Comparison of ENCODE assay signal across 10 cellular contexts in the genomic region with DNA sequence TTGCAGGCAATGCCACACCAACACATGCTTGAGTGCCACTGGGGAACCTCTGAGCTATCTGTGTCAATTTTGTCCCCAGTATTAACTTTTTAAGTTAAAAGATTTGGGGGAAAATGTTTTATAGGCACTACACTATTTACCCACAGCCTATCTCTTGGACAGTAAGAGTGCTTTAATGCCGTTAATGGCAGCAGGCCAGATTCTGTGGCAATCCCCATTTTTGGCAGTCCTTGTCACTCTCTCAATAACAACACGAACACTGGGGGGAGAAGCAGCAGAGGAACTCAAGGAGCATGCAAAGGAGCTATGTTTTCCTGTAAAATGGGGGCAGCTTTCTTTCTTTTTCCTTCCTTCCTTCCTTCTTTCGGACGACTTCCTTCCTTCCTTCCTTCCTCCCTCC.
DNase-seq lines count a peak whose midpoint lies in the region; ATAC-seq and TF ChIP-seq lines count a peak whose summit lies in the region.
"Had no signal": no experiment of that assay in that cellular context is flagged by ENCODE, and none has a peak within 500 bp of the region (broad histone marks: within the 10 kb centered on the region; RNA-seq: fewer than 3 reads in every experiment).

No MANE protein-coding gene starts in this region.

- no peaks in the 10 kb centered on the region for H4K20me1 ChIP-seq in SK-N-SH (ENCODE audit: insufficient read depth)

- ATAC-seq in heart left ventricle: peak; percentile 54 to 83 (median 74)
- ATAC-seq: Panc1 had no signal

- no peak for TF ChIP-seq RAD21 in SK-N-SH (IDR thresholded peaks at IDR 0.05; ENCODE audit: low read length)

- H3K9me2 ChIP-seq in SK-N-SH: no peaks in the 10 kb centered on the region

- H3K4me3 ChIP-seq in SK-N-SH (ENCODE audit: low read depth in 2 of 2, low read length in 1 of 2) (no peak overlapping the region), heart left ventricle (no peak overlapping the region), tibial nerve (no peak overlapping the region)
- H3K4me3 ChIP-seq: neural progenitor cell had no signal

- CTCF ChIA-PET in SK-N-SH (lab: Yijun Ruan, JAX): interaction anchor here (1.4 to 16.0 kb wide), 5 partner anchors 9 to 298 kb away, joined by 4 to 196 read pairs (median 6); a partner anchor contains a TSS

- peaks cover 11 to 33% of the 10 kb centered on the region in 2 experiments for H3K4me1 ChIP-seq in SK-N-SH (ENCODE audit: control insufficient read depth in 1 of 2, insufficient read depth in 2 of 2, low read depth in 1 of 2, low read length in 1 of 2)
- H3K4me1 ChIP-seq in heart left ventricle: peaks cover 4 to 40% (median 23%) of the 10 kb centered on the region in 12 donors
- peaks cover 0 to 24% (median 7%) of the 10 kb centered on the region in 4 donors for H3K4me1 ChIP-seq in tibial nerve

- TF ChIP-seq POLR2A in heart left ventricle (IDR thresholded peaks at IDR 0.05) (no peak), tibial nerve (IDR thresholded peaks at IDR 0.05) (no peak)

- peak overlapping the region in 1 of 2 experiments; percentile 67; a peak in 3 of 4 replicates for H3K27ac ChIP-seq in SK-N-SH (ENCODE audit: low read depth in 2 of 2, low read length in 1 of 2)
- H3K27ac ChIP-seq in heart left ventricle: peak overlapping the region in 2 of 12 donors; percentile 13 to 22
- H3K27ac ChIP-seq in tibial nerve: no peak overlapping the region

- no peak for TF ChIP-seq EP300 in SK-N-SH (IDR thresholded peaks at IDR 0.05; ENCODE audit: borderline replicate concordance in 1 of 2, low read depth in 1 of 2, low read length in 1 of 2)
- TF ChIP-seq EP300 in tibial nerve (IDR thresholded peaks at IDR 0.05): peak in 1 of 2 donors; percentile 52

- POLR2A ChIA-PET in SK-N-SH (lab: Yijun Ruan, JAX): no interaction called here

- H3K4me2 ChIP-seq in SK-N-SH: no peak overlapping the region; the same call in 1 of the 2 replicates
- H3K4me2 ChIP-seq: neural progenitor cell had no signal

- peak; percentile 1 for DNase-seq in NCI-H1694 treated with DMSO at 0.1 percent for 48 hours (lab: John Stamatoyannopoulos, UW)
- no peak for DNase-seq in NCI-H1694 (lab: John Stamatoyannopoulos, UW)
- DNase-seq in SK-N-SH: peak; percentile 42
- peak in 4 of 5 donors; percentile 59 to 80 (median 68) for DNase-seq in heart left ventricle
- peak; percentile 46 to 76 for DNase-seq in tibial nerve (ENCODE audit: low spot score in 2 of 2)
- DNase-seq in inferior parietal cortex (ENCODE audit: extremely low spot score): no peak
- DNase-seq in NK-92 (lab: John Stamatoyannopoulos, UW; ENCODE audit: unreplicated experiment): no peak
- DNase-seq in SKM-1 (lab: John Stamatoyannopoulos, UW; ENCODE audit: unreplicated experiment): no peak

- H3K27me3 ChIP-seq in SK-N-SH (ENCODE audit: insufficient read depth): no peaks in the 10 kb centered on the region
- H3K27me3 ChIP-seq in heart left ventricle: no peaks in the 10 kb centered on the region
- H3K27me3 ChIP-seq in tibial nerve: no peaks in the 10 kb centered on the region
- H3K27me3 ChIP-seq: neural progenitor cell had no signal

- no peaks in the 10 kb centered on the region for H3K9me3 ChIP-seq in SK-N-SH
- H3K9me3 ChIP-seq in heart left ventricle: peaks cover 0 to 3% (median 0%) of the 10 kb centered on the region in 12 donors
- no peaks in the 10 kb centered on the region for H3K9me3 ChIP-seq in tibial nerve

- intact Hi-C loops in heart left ventricle (cut with DNase I): loop anchor here in 2 of 10 donors (10.0 kb wide), 2 partner anchors 736 to 746 kb away; no protein-coding TSS in a partner anchor

- WGBS in SK-N-SH (ENCODE audit: low lambda C conversion rate): 53% methylated on average over 4 of the region's 4 CpGs
- WGBS in heart left ventricle, 4 donors: 16 to 29% (median 25%) methylated on average over 4 of the region's 4 CpGs
- WGBS in tibial nerve, 2 donors: 33 to 40% methylated on average over 4 of the region's 4 CpGs

- peaks cover 10 to 25% of the 10 kb centered on the region in 2 experiments for H3K36me3 ChIP-seq in SK-N-SH (replicated peaks in 1 of 2; ENCODE audit: control insufficient read depth in 1 of 2, insufficient read depth in 2 of 2, low read length in 1 of 2)
- peaks cover 0 to 20% (median 0%) of the 10 kb centered on the region in 9 donors for H3K36me3 ChIP-seq in heart left ventricle
- peaks cover 0 to 44% (median 0%) of the 10 kb centered on the region in 3 donors for H3K36me3 ChIP-seq in tibial nerve
- H3K36me3 ChIP-seq: neural progenitor cell had no signal

- H3F3A ChIP-seq in SK-N-SH (replicated peaks; ENCODE audit: insufficient read depth): peaks cover 11% of the 10 kb centered on the region

- TF ChIP-seq CTCF in SK-N-SH (IDR thresholded peaks at IDR 0.05): no peak
- TF ChIP-seq CTCF in heart left ventricle (IDR thresholded peaks at IDR 0.05): no peak
- TF ChIP-seq CTCF in tibial nerve (IDR thresholded peaks at IDR 0.05): no peak

- no peak overlapping the region for H2AFZ ChIP-seq in SK-N-SH (ENCODE audit: low read depth)
- H2AFZ ChIP-seq: neural progenitor cell had no signal

- no peak overlapping the region for H3K9ac ChIP-seq in SK-N-SH
- H3K9ac ChIP-seq: neural progenitor cell had no signal

- no peaks in the 10 kb centered on the region; the same call in 1 of the 2 replicates for H3K79me2 ChIP-seq in SK-N-SH (ENCODE audit: insufficient read depth)

TF ChIP-seq in SK-N-SH, 30 proteins besides CTCF, POLR2A, EP300 and RAD21:
- TF ChIP-seq NFIC (IDR thresholded peaks at IDR 0.05; ENCODE audit: borderline replicate concordance): peak; percentile 66
- TF ChIP-seq GABPA (IDR thresholded peaks at IDR 0.05; ENCODE audit: low read depth): no peak

Comparison
In these comparisons a context has a peak if more than half of its experiments do, and no peak if none do; other contexts are left out.
1. DNase-seq: peak in NCI-H1694 treated with DMSO at 0.1 percent for 48 hours (single experiment), SK-N-SH (single experiment), heart left ventricle (4 of 5) and tibial nerve (2 of 2); none in NCI-H1694 (single experiment), inferior parietal cortex (single experiment), NK-92 (single experiment) and SKM-1 (single experiment).